Comparison of ENCODE assay signal across 13 cellular contexts in genomic region chr9:89304479-89305188, GRCh38. TPM values are rescaled to one million over a fixed set of nuclear protein-coding genes. Genes with fewer than 3 reads are reported as not detected.
DNase-seq lines count a peak whose midpoint lies in the region; ATAC-seq and TF ChIP-seq lines count a peak whose summit lies in the region.
"Had no signal": no experiment of that assay in that cellular context is flagged by ENCODE, and none has a peak within 500 bp of the region (broad histone marks: within the 10 kb centered on the region; RNA-seq: fewer than 3 reads in every experiment).

No MANE protein-coding gene starts in this region.

- peak overlapping the region; percentile 72 for H2AFZ ChIP-seq in OCI-LY7 (ENCODE audit: low read length)

- H3K4me3 Mint-ChIP-seq in memory B cell, result no peak overlapping the region
- H3K4me3 Mint-ChIP-seq in activated naive CD4-positive, alpha-beta T cell treated with anti-CD3 and anti-CD28 coated beads, Interleukin-2, amount 10 ng/mL, durations not matched to agents 7 days and 5 days, result no peak overlapping the region
- no peak overlapping the region for H3K4me3 Mint-ChIP-seq in activated naive CD4-positive, alpha-beta T cell treated with anti-CD3 and anti-CD28 coated beads for 36 hours

- intact Hi-C loops in OCI-LY7 (cut with micrococcal nuclease; ENCODE audit: unreplicated experiment), result loop anchor here (5.0 kb wide), 1 partner anchor 438 kb away; no protein-coding TSS in a partner anchor
- intact Hi-C loops in activated naive CD4-positive, alpha-beta T cell treated with anti-CD3 and anti-CD28 coated beads for 36 hours (cut with micrococcal nuclease), result no loop called here

- H3K36me3 ChIP-seq in OCI-LY7 (ENCODE audit: insufficient read depth, low read length), result peaks cover 10% of the 10 kb centered on the region; the same call in 1 of the 2 replicates
- H3K36me3 ChIP-seq: gastrocnemius medialis, prostate gland, thoracic aorta had no signal

- no peaks in the 10 kb centered on the region for H4K20me1 ChIP-seq in OCI-LY7 (ENCODE audit: insufficient read depth, low read length)

- H3K27ac ChIP-seq in OCI-LY7 (ENCODE audit: low read depth, low read length, poor library complexity, severe bottlenecking), result peak overlapping the region; percentile 42
- H3K27ac ChIP-seq: prostate gland, thoracic aorta had no signal

- DNase-seq in OCI-LY7 (ENCODE audit: low spot score), result peak; percentile 36
- DNase-seq in memory B cell (ENCODE audit: low spot score in 2 of 2), result no peak
- no peak for DNase-seq in activated naive CD4-positive, alpha-beta T cell treated with anti-CD3 and anti-CD28 coated beads, Interleukin-2, amount 10 ng/mL, durations not matched to agents 7 days and 5 days
- no peak for DNase-seq in AG08396 (ENCODE audit: low spot score)
- no peak for DNase-seq in activated naive CD4-positive, alpha-beta T cell treated with anti-CD3 and anti-CD28 coated beads for 36 hours
- DNase-seq in NCI-H1694 (lab: John Stamatoyannopoulos, UW), result no peak
- DNase-seq: activated CD4-positive, alpha-beta T cell treated with anti-CD3 and anti-CD28 coated beads for 4 hours; gastrocnemius medialis; IMR-90 had no signal

- H3K27ac Mint-ChIP-seq in memory B cell, result peak overlapping the region; percentile 42
- no peak overlapping the region for H3K27ac Mint-ChIP-seq in activated naive CD4-positive, alpha-beta T cell treated with anti-CD3 and anti-CD28 coated beads, Interleukin-2, amount 10 ng/mL, durations not matched to agents 7 days and 5 days
- H3K27ac Mint-ChIP-seq in activated naive CD4-positive, alpha-beta T cell treated with anti-CD3 and anti-CD28 coated beads for 36 hours, result no peak overlapping the region

- H3K9me3 Mint-ChIP-seq in memory B cell, result no peaks in the 10 kb centered on the region
- no peaks in the 10 kb centered on the region for H3K9me3 Mint-ChIP-seq in activated naive CD4-positive, alpha-beta T cell treated with anti-CD3 and anti-CD28 coated beads, Interleukin-2, amount 10 ng/mL, durations not matched to agents 7 days and 5 days
- H3K9me3 Mint-ChIP-seq in activated naive CD4-positive, alpha-beta T cell treated with anti-CD3 and anti-CD28 coated beads for 36 hours, result no peaks in the 10 kb centered on the region

- H3K79me2 ChIP-seq in OCI-LY7 (ENCODE audit: insufficient read depth, low read depth, low read length), result peaks cover 6% of the 10 kb centered on the region; the same call in 1 of the 2 replicates

- H3K9me2 ChIP-seq in OCI-LY7 (ENCODE audit: insufficient read depth, low read length), result no peaks in the 10 kb centered on the region

- peak overlapping the region; percentile 22 for H3K4me2 ChIP-seq in OCI-LY7 (ENCODE audit: low read length)

- H3K9me3 ChIP-seq in OCI-LY7 (ENCODE audit: low read length), result no peaks in the 10 kb centered on the region; the same call in 1 of the 2 replicates
- H3K9me3 ChIP-seq: gastrocnemius medialis, prostate gland, thoracic aorta had no signal

- ATAC-seq in GM18519 (IDR thresholded peaks at IDR 0.05; ENCODE audit: low FRiP score, unreplicated experiment), result peak; percentile 49
- peak; percentile 60 for ATAC-seq in HG03045 (IDR thresholded peaks at IDR 0.05; ENCODE audit: unreplicated experiment)
- peak; percentile 97 for ATAC-seq in memory B cell (ENCODE audit: low read depth)
- ATAC-seq: gastrocnemius medialis had no signal

- H3K4me3 ChIP-seq in OCI-LY7 (ENCODE audit: low read depth, low read length, poor library complexity, severe bottlenecking), result no peak overlapping the region
- H3K4me3 ChIP-seq: gastrocnemius medialis, prostate gland, thoracic aorta had no signal

- POLR2A ChIA-PET in OCI-LY7 (lab: Charles Lee), result interaction anchor here (1.0 to 1.6 kb wide), 4 partner anchors 8 to 25 kb away, joined by 3 to 5 read pairs (median 4); no protein-coding TSS in a partner anchor

- H3K4me1 ChIP-seq in OCI-LY7 (ENCODE audit: insufficient read depth, low read length, poor library complexity, severe bottlenecking), result peaks cover 40% of the 10 kb centered on the region
- H3K4me1 ChIP-seq: prostate gland had no signal

- BruUV-seq in OCI-LY7 (replicated peaks; lab: Mats Ljungman, UMichigan), result no TSS peak

- no peaks in the 10 kb centered on the region for H3K27me3 Mint-ChIP-seq in memory B cell
- H3K27me3 Mint-ChIP-seq in activated naive CD4-positive, alpha-beta T cell treated with anti-CD3 and anti-CD28 coated beads, Interleukin-2, amount 10 ng/mL, durations not matched to agents 7 days and 5 days, result no peaks in the 10 kb centered on the region
- H3K27me3 Mint-ChIP-seq in activated naive CD4-positive, alpha-beta T cell treated with anti-CD3 and anti-CD28 coated beads for 36 hours (ENCODE audit: low read depth), result no peaks in the 10 kb centered on the region

- H3K4me1 Mint-ChIP-seq in memory B cell, result peaks cover 20% of the 10 kb centered on the region
- H3K4me1 Mint-ChIP-seq in activated naive CD4-positive, alpha-beta T cell treated with anti-CD3 and anti-CD28 coated beads, Interleukin-2, amount 10 ng/mL, durations not matched to agents 7 days and 5 days, result peaks cover 11% of the 10 kb centered on the region
- peaks cover 10% of the 10 kb centered on the region for H3K4me1 Mint-ChIP-seq in activated naive CD4-positive, alpha-beta T cell treated with anti-CD3 and anti-CD28 coated beads for 36 hours (ENCODE audit: low read depth)

- TF ChIP-seq CTCF in OCI-LY7 (conservative IDR thresholded peaks at IDR 0.05; ENCODE audit: low read length), result no peak

- peaks cover 4% of the 10 kb centered on the region for H3K36me3 Mint-ChIP-seq in memory B cell
- H3K36me3 Mint-ChIP-seq in activated naive CD4-positive, alpha-beta T cell treated with anti-CD3 and anti-CD28 coated beads, Interleukin-2, amount 10 ng/mL, durations not matched to agents 7 days and 5 days, result peaks cover 5% of the 10 kb centered on the region
- H3K36me3 Mint-ChIP-seq in activated naive CD4-positive, alpha-beta T cell treated with anti-CD3 and anti-CD28 coated beads for 36 hours (ENCODE audit: low read depth), result peaks cover 8% of the 10 kb centered on the region

- CTCF ChIA-PET in OCI-LY7 (lab: Charles Lee; ENCODE audit: unreplicated experiment), result no interaction called here
- CTCF ChIA-PET in activated naive CD4-positive, alpha-beta T cell treated with anti-CD3 and anti-CD28 coated beads, Interleukin-2, amount 10 ng/mL, durations not matched to agents 7 days and 5 days (lab: Charles Lee), result no interaction called here
- CTCF ChIA-PET in activated naive CD4-positive, alpha-beta T cell treated with anti-CD3 and anti-CD28 coated beads for 36 hours (lab: Charles Lee), result interaction anchor here (0.6 kb wide), 1 partner anchor 9 kb away, joined by 3 read pairs; no protein-coding TSS in a partner anchor

RNA-seq across cellular contexts. Expression of gene CKS2, which starts 6.4 kb away (rescaled TPM):
- total RNA-seq in OCI-LY7 (2014; rRNA removed; shearing (Covaris generic)), result 229 and 299 TPM in 2 replicates
- total RNA-seq in OCI-LY7 (2022), result 285 and 305 TPM in 2 replicates
- total RNA-seq in activated naive CD4-positive, alpha-beta T cell treated with anti-CD3 and anti-CD28 coated beads for 36 hours, result 100 to 1,000 TPM; 278 to 292 TPM

RNA-seq across cellular contexts. Expression of gene SECISBP2, which starts 13.7 kb away (rescaled TPM):
- 76.1 and 77.6 TPM in 2 replicates for total RNA-seq in OCI-LY7 (2014; rRNA removed; shearing (Covaris generic))
- 85.5 and 108 TPM in 2 replicates for total RNA-seq in OCI-LY7 (2022)
- 10 to 100 TPM; 42.8 to 45.8 TPM for total RNA-seq in activated naive CD4-positive, alpha-beta T cell treated with anti-CD3 and anti-CD28 coated beads for 36 hours
